Comparison of ENCODE assay signal across 1 cellular context in the genomic region with DNA sequence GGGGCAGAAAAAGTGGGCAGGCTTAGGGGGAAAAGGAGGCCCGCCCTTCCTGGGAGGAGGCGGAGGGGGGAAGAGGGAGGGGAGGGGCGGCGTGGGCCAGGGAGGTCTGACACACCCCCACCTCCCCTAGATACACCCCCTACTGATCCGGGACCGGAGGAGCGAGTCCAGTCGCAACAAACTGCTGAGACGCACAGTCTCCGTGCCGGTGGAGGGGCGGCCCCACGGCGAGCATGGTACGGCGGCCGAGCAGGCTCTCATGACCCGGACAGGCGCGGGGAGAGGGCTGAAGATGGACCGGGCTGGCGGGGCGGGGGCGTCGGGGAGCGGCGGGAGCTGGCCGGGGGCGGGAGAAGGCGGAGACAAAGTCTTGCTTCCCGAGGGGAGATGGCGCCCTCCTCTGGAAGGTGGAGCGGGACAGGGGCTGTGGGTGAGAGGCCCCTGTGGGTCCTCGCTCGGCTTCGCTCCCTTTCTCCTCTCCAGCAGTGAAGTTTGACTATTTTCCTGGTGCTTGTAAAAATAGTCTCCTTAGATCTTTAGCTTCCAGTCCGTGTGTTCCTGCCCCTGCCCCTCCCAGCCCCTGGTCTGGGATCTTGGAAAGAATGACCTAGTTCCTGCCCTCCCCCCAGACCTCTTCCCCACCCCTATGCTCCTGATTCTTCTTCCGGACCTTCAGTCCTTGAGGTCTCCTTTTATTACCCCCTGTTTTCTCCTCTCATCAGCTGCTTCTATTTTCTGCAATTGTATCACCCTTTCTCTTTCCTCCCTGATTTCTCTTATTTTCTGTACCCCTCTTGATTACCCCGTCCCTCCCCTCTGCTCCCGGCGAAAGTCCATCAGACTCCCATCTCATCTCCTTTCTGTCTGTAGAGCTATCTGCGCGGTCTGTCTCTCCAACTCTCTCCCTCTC.
TF ChIP-seq lines count a peak whose summit lies in the region.

No MANE protein-coding gene starts in this region.

TF ChIP-seq in HepG2, 621 proteins besides CTCF, POLR2A, EP300 and RAD21 (continued from another document and continues in another):
- TF ChIP-seq, protein P1, sequence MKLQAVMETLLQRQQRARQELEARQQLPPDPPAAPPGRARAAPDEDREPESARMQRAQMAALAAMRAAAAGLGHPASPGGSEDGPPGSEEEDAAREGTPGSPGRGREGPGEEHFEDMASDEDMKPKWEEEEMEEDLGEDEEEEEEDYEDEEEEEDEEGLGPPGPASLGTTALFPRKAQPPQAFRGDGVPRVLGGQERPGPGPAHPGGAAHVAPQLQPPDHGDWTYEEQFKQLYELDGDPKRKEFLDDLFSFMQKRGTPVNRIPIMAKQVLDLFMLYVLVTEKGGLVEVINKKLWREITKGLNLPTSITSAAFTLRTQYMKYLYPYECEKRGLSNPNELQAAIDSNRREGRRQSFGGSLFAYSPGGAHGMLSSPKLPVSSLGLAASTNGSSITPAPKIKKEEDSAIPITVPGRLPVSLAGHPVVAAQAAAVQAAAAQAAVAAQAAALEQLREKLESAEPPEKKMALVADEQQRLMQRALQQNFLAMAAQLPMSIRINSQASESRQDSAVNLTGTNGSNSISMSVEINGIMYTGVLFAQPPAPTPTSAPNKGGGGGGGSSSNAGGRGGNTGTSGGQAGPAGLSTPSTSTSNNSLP (IDR thresholded peaks at IDR 0.05; ENCODE audit: low read depth, low read length) = no peak
- TF ChIP-seq MED8 (CRISPR knock-in tag; IDR thresholded peaks at IDR 0.05; ENCODE audit: insufficient replicate concordance) = no peak
- no peak; the same call in 1 of the 2 replicates for TF ChIP-seq ZNF563 (CRISPR knock-in tag; IDR thresholded peaks at IDR 0.05)
- no peak for TF ChIP-seq RFX5 (IDR thresholded peaks at IDR 0.05; ENCODE audit: low read depth, low read length)
- no peak for TF ChIP-seq KDM6A (CRISPR knock-in tag; IDR thresholded peaks at IDR 0.05; ENCODE audit: low read depth)
- TF ChIP-seq, protein P2, sequence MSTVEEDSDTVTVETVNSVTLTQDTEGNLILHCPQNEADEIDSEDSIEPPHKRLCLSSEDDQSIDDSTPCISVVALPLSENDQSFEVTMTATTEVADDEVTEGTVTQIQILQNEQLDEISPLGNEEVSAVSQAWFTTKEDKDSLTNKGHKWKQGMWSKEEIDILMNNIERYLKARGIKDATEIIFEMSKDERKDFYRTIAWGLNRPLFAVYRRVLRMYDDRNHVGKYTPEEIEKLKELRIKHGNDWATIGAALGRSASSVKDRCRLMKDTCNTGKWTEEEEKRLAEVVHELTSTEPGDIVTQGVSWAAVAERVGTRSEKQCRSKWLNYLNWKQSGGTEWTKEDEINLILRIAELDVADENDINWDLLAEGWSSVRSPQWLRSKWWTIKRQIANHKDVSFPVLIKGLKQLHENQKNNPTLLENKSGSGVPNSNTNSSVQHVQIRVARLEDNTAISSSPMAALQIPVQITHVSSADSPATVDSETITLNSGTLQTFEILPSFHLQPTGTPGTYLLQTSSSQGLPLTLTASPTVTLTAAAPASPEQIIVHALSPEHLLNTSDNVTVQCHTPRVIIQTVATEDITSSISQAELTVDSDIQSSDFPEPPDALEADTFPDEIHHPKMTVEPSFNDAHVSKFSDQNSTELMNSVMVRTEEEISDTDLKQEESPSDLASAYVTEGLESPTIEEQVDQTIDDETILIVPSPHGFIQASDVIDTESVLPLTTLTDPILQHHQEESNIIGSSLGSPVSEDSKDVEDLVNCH (CRISPR knock-in tag; IDR thresholded peaks at IDR 0.05) = no peak
- TF ChIP-seq, protein P3, sequence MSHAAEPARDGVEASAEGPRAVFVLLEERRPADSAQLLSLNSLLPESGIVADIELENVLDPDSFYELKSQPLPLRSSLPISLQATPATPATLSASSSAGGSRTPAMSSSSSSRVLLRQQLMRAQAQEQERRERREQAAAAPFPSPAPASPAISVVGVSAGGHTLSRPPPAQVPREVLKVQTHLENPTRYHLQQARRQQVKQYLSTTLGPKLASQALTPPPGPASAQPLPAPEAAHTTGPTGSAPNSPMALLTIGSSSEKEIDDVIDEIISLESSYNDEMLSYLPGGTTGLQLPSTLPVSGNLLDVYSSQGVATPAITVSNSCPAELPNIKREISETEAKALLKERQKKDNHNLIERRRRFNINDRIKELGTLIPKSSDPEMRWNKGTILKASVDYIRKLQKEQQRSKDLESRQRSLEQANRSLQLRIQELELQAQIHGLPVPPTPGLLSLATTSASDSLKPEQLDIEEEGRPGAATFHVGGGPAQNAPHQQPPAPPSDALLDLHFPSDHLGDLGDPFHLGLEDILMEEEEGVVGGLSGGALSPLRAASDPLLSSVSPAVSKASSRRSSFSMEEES (CRISPR knock-in tag; IDR thresholded peaks at IDR 0.05) = peak; percentile 77; the same call in 1 of the 2 replicates
- TF ChIP-seq RBFOX2 (IDR thresholded peaks at IDR 0.05; ENCODE audit: low read depth, low read length) = peak; percentile 72
- TF ChIP-seq SRY (CRISPR knock-in tag; IDR thresholded peaks at IDR 0.05) = no peak
- TF ChIP-seq, protein P4, sequence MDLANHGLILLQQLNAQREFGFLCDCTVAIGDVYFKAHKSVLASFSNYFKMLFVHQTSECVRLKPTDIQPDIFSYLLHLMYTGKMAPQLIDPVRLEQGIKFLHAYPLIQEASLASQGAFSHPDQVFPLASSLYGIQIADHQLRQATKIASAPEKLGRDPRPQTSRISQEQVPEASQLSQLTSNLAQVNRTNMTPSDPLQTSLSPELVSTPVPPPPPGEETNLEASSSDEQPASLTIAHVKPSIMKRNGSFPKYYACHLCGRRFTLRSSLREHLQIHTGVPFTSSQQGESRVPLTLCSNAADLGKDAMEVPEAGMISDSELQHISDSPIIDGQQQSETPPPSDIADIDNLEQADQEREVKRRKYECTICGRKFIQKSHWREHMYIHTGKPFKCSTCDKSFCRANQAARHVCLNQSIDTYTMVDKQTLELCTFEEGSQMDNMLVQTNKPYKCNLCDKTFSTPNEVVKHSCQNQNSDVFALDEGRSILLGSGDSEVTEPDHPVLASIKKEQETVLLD (CRISPR knock-in tag; IDR thresholded peaks at IDR 0.05; ENCODE audit: low read depth) = peak; percentile 99
- TF ChIP-seq SAFB2 (CRISPR knock-in tag; IDR thresholded peaks at IDR 0.05; ENCODE audit: borderline replicate concordance, low read depth) = no peak
- no peak for TF ChIP-seq PAWR (CRISPR knock-in tag; IDR thresholded peaks at IDR 0.05; ENCODE audit: borderline replicate concordance)
- no peak for TF ChIP-seq GTF3A (CRISPR knock-in tag; conservative IDR thresholded peaks at IDR 0.05)
- TF ChIP-seq ZNF224 (CRISPR knock-in tag; IDR thresholded peaks at IDR 0.05) = no peak
- 0 out of 2 replicates have a peak, but pooled peaks have one; percentile 77 for TF ChIP-seq ZFP37 (CRISPR knock-in tag; IDR thresholded peaks at IDR 0.05; ENCODE audit: borderline replicate concordance)
- no peak for TF ChIP-seq SNAI1 (CRISPR knock-in tag; IDR thresholded peaks at IDR 0.05; ENCODE audit: borderline replicate concordance)
- TF ChIP-seq ZNF335 (CRISPR knock-in tag; IDR thresholded peaks at IDR 0.05) = 0 out of 2 replicates have a peak, but pooled peaks have one; percentile 37
- no peak for TF ChIP-seq CEBPG (CRISPR knock-in tag; IDR thresholded peaks at IDR 0.05)
- no peak for TF ChIP-seq TARDBP (CRISPR knock-in tag; IDR thresholded peaks at IDR 0.05)
- no peak for TF ChIP-seq ZKSCAN1 (IDR thresholded peaks at IDR 0.05; ENCODE audit: low read length)
- no peak for TF ChIP-seq MIXL1 (CRISPR knock-in tag; IDR thresholded peaks at IDR 0.05)
- TF ChIP-seq KDM5B (CRISPR knock-in tag; IDR thresholded peaks at IDR 0.05; ENCODE audit: borderline replicate concordance) = peak; percentile 59; the same call in 1 of the 2 replicates
- TF ChIP-seq SMYD3 (CRISPR knock-in tag; IDR thresholded peaks at IDR 0.05) = no peak
- TF ChIP-seq FOXK1 (CRISPR knock-in tag; IDR thresholded peaks at IDR 0.05; ENCODE audit: borderline replicate concordance, low read depth) = peak; percentile 25; the same call in 1 of the 2 replicates
- TF ChIP-seq ZNF878 (CRISPR knock-in tag; IDR thresholded peaks at IDR 0.05) = no peak
- TF ChIP-seq CENPX (CRISPR knock-in tag; IDR thresholded peaks at IDR 0.05) = no peak
- TF ChIP-seq FOSL1 (CRISPR knock-in tag; IDR thresholded peaks at IDR 0.05; ENCODE audit: borderline replicate concordance) = no peak
- TF ChIP-seq MBNL3 (CRISPR knock-in tag; conservative IDR thresholded peaks at IDR 0.05) = no peak
- TF ChIP-seq MTA1 (CRISPR knock-in tag; IDR thresholded peaks at IDR 0.05; ENCODE audit: borderline replicate concordance) = peak; percentile 59; the same call in 1 of the 2 replicates
- TF ChIP-seq AKAP8 (CRISPR knock-in tag; IDR thresholded peaks at IDR 0.05) = no peak
- TF ChIP-seq, protein P5, sequence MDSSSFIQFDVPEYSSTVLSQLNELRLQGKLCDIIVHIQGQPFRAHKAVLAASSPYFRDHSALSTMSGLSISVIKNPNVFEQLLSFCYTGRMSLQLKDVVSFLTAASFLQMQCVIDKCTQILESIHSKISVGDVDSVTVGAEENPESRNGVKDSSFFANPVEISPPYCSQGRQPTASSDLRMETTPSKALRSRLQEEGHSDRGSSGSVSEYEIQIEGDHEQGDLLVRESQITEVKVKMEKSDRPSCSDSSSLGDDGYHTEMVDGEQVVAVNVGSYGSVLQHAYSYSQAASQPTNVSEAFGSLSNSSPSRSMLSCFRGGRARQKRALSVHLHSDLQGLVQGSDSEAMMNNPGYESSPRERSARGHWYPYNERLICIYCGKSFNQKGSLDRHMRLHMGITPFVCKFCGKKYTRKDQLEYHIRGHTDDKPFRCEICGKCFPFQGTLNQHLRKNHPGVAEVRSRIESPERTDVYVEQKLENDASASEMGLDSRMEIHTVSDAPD (CRISPR knock-in tag; IDR thresholded peaks at IDR 0.05) = no peak
- TF ChIP-seq ZNF577 (CRISPR knock-in tag; IDR thresholded peaks at IDR 0.05; ENCODE audit: borderline replicate concordance, low read depth) = no peak
- TF ChIP-seq BRD4 (CRISPR knock-in tag; IDR thresholded peaks at IDR 0.05) = no peak
- TF ChIP-seq HNF4A (CRISPR knock-in tag; IDR thresholded peaks at IDR 0.05) = no peak
- no peak for TF ChIP-seq TOE1 (CRISPR knock-in tag; IDR thresholded peaks at IDR 0.05)
- TF ChIP-seq SNRNP70 (IDR thresholded peaks at IDR 0.05; ENCODE audit: low read depth, low read length) = no peak
- no peak for TF ChIP-seq ZNF883 (CRISPR knock-in tag; IDR thresholded peaks at IDR 0.05; ENCODE audit: not compliant biosample characterization)
- peak; percentile 60; the same call in 1 of the 2 replicates for TF ChIP-seq YEATS2 (CRISPR knock-in tag; IDR thresholded peaks at IDR 0.05; ENCODE audit: borderline replicate concordance)
- TF ChIP-seq, protein P6, sequence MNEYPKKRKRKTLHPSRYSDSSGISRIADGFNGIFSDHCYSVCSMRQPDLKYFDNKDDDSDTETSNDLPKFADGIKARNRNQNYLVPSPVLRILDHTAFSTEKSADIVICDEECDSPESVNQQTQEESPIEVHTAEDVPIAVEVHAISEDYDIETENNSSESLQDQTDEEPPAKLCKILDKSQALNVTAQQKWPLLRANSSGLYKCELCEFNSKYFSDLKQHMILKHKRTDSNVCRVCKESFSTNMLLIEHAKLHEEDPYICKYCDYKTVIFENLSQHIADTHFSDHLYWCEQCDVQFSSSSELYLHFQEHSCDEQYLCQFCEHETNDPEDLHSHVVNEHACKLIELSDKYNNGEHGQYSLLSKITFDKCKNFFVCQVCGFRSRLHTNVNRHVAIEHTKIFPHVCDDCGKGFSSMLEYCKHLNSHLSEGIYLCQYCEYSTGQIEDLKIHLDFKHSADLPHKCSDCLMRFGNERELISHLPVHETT (CRISPR knock-in tag; conservative IDR thresholded peaks at IDR 0.05) = peak; percentile 96; the same call in 1 of the 2 replicates
- peak; percentile 69 for TF ChIP-seq ZFX (CRISPR knock-in tag; IDR thresholded peaks at IDR 0.05; ENCODE audit: low read depth)
- 0 out of 2 replicates have a peak, but pooled peaks have one; percentile 76 for TF ChIP-seq REL (CRISPR knock-in tag; conservative IDR thresholded peaks at IDR 0.05)
- no peak for TF ChIP-seq ZBTB21 (CRISPR knock-in tag; IDR thresholded peaks at IDR 0.05)
- TF ChIP-seq HNRNPK (IDR thresholded peaks at IDR 0.05; ENCODE audit: low read depth, low read length, poor library complexity, severe bottlenecking) = peak; percentile 63
- TF ChIP-seq ZNF296 (CRISPR knock-in tag; conservative IDR thresholded peaks at IDR 0.05) = no peak
- no peak for TF ChIP-seq ZNF850 (CRISPR knock-in tag; conservative IDR thresholded peaks at IDR 0.05)
- TF ChIP-seq ZNF558 (CRISPR knock-in tag; IDR thresholded peaks at IDR 0.05; ENCODE audit: borderline replicate concordance) = no peak; the same call in 1 of the 2 replicates
- TF ChIP-seq, protein P7, sequence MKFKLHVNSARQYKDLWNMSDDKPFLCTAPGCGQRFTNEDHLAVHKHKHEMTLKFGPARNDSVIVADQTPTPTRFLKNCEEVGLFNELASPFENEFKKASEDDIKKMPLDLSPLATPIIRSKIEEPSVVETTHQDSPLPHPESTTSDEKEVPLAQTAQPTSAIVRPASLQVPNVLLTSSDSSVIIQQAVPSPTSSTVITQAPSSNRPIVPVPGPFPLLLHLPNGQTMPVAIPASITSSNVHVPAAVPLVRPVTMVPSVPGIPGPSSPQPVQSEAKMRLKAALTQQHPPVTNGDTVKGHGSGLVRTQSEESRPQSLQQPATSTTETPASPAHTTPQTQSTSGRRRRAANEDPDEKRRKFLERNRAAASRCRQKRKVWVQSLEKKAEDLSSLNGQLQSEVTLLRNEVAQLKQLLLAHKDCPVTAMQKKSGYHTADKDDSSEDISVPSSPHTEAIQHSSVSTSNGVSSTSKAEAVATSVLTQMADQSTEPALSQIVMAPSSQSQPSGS (CRISPR knock-in tag; IDR thresholded peaks at IDR 0.05) = peak; percentile 37; the same call in 1 of the 2 replicates
- TF ChIP-seq ZIK1 (CRISPR knock-in tag; IDR thresholded peaks at IDR 0.05; ENCODE audit: borderline replicate concordance, low read depth) = no peak
- no peak for TF ChIP-seq SSRP1 (CRISPR knock-in tag; IDR thresholded peaks at IDR 0.05)
- no peak for TF ChIP-seq XBP1 (CRISPR knock-in tag; IDR thresholded peaks at IDR 0.05)
- TF ChIP-seq ZNF557 (CRISPR knock-in tag; IDR thresholded peaks at IDR 0.05) = no peak
- TF ChIP-seq DNMT3B (CRISPR knock-in tag; conservative IDR thresholded peaks at IDR 0.05) = 0 out of 2 replicates have a peak, but pooled peaks have one; percentile 46
- no peak for TF ChIP-seq FOXA1 (IDR thresholded peaks at IDR 0.05)
- no peak for TF ChIP-seq FOXA1 (CRISPR knock-in tag; IDR thresholded peaks at IDR 0.05)
- 0 out of 2 replicates have a peak, but pooled peaks have one; percentile 18 for TF ChIP-seq ZNF83 (CRISPR knock-in tag; IDR thresholded peaks at IDR 0.05; ENCODE audit: borderline replicate concordance)
- TF ChIP-seq ZSCAN30 (CRISPR knock-in tag; IDR thresholded peaks at IDR 0.05) = no peak
- TF ChIP-seq, protein P8, sequence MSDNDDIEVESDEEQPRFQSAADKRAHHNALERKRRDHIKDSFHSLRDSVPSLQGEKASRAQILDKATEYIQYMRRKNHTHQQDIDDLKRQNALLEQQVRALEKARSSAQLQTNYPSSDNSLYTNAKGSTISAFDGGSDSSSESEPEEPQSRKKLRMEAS (IDR thresholded peaks at IDR 0.05) = peak; percentile 99
- TF ChIP-seq KDM1A (CRISPR knock-in tag; IDR thresholded peaks at IDR 0.05) = no peak
- TF ChIP-seq ZBTB8A (CRISPR knock-in tag; IDR thresholded peaks at IDR 0.05; ENCODE audit: borderline replicate concordance, low read depth) = no peak
- TF ChIP-seq ZMAT3 (CRISPR knock-in tag; conservative IDR thresholded peaks at IDR 0.05) = no peak
